16 cellular contexts compared by ENCODE assay signal in the genomic region with DNA sequence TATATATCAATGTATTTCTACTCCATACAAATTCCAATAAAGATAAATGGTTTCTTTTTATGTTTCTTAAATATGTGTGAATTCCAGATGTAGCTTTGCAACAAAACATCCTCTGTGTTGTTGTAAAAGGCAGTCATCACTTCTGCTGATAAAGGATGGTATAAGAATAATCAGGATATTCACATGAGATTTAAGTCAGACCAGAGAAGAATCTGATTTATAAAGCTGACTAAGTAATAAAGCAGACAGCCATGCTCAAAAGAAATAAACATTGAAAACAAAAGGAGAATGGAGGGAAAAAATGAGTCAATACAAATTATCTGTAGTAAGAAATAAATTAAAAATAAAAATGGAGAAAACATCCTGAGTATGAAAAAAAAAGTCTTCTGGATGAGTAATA. TPM values are rescaled to one million over a fixed set of nuclear protein-coding genes. Genes with fewer than 3 reads are reported as not detected.
DNase-seq lines count a peak whose midpoint lies in the region; FAIRE-seq and TF ChIP-seq lines count a peak whose summit lies in the region.
"Had no signal": no experiment of that assay in that cellular context is flagged by ENCODE, and none has a peak within 500 bp of the region (broad histone marks: within the 10 kb centered on the region; RNA-seq: fewer than 3 reads in every experiment).

No MANE protein-coding gene starts in this region.

- DNase-seq in EH (ENCODE audit: low read depth): peak; percentile 40
- peak; percentile 16 for DNase-seq in M059J (ENCODE audit: low read depth)
- peak; percentile 11 for DNase-seq in endothelial cell of umbilical vein (ENCODE audit: low read depth, low spot score)
- DNase-seq in caudate nucleus (lab: John Stamatoyannopoulos, UW): no peak
- DNase-seq in D341Med (ENCODE audit: low spot score): no peak
- DNase-seq in DMS 273 (lab: John Stamatoyannopoulos, UW; ENCODE audit: unreplicated experiment): no peak
- no peak for DNase-seq in NCI-H1694 (lab: John Stamatoyannopoulos, UW)
- DNase-seq: Calu3; CD4-positive, CD25-positive, alpha-beta regulatory T cell; DMS153; DMS79 treated with DMSO at 0.1 percent for 48 hours; GF-D8; HCEC 1CT; HFFc6 had no signal

- no peak overlapping the region for H3K27ac ChIP-seq in endothelial cell of umbilical vein (ENCODE audit: insufficient read depth, low read depth, low read length)
- H3K27ac ChIP-seq in caudate nucleus (ENCODE audit: low read depth, low read length): no peak overlapping the region
- H3K27ac ChIP-seq: BLaER1 treated with 17β-estradiol and CSF1 and Interleukin-3, amounts not matched to agents 10 nM and 100 nM had no signal

- no peaks in the 10 kb centered on the region for H4K20me1 ChIP-seq in endothelial cell of umbilical vein (replicated peaks; ENCODE audit: control insufficient read depth, extremely low read depth, insufficient read depth, low read length)
- H4K20me1 ChIP-seq: BLaER1 treated with 17β-estradiol and CSF1 and Interleukin-3, amounts not matched to agents 10 nM and 100 nM had no signal

- TF ChIP-seq POLR2A in endothelial cell of umbilical vein (IDR thresholded peaks at IDR 0.05; ENCODE audit: low read depth, low read length): no peak

- no peak overlapping the region for H3K4me3 ChIP-seq in endothelial cell of umbilical vein (replicated peaks in 1 of 3; ENCODE audit: insufficient read depth in 1 of 3, low read depth in 1 of 3, low read length in 3 of 3)
- H3K4me3 ChIP-seq: BLaER1 treated with 17β-estradiol and CSF1 and Interleukin-3, amounts not matched to agents 10 nM and 100 nM had no signal

- dilution Hi-C loops in endothelial cell of umbilical vein (cut with MboI; ENCODE audit: extremely low pct_ligation_motif_present, low sequenced_read_pairs): no loop called here

- no peaks in the 10 kb centered on the region for H3K79me2 ChIP-seq in endothelial cell of umbilical vein (ENCODE audit: control insufficient read depth, insufficient read depth, low read length)

- no TSS peak for BruUV-seq in endothelial cell of umbilical vein (replicated peaks; lab: Mats Ljungman, UMichigan)

- H3K9ac ChIP-seq in endothelial cell of umbilical vein (replicated peaks; ENCODE audit: extremely low read depth, insufficient read depth, low read length): no peak overlapping the region
- H3K9ac ChIP-seq: BLaER1 treated with 17β-estradiol and CSF1 and Interleukin-3, amounts not matched to agents 10 nM and 100 nM had no signal

- no peak for TF ChIP-seq CTCF in endothelial cell of umbilical vein (IDR thresholded peaks at IDR 0.05; ENCODE audit: extremely low read depth in 1 of 2, insufficient read depth in 1 of 2, low read depth in 1 of 2, low read length in 2 of 2)

- no peaks in the 10 kb centered on the region for H3K27me3 ChIP-seq in endothelial cell of umbilical vein (ENCODE audit: control insufficient read depth in 2 of 2, insufficient read depth in 2 of 2, low read length in 2 of 2)
- H3K27me3 ChIP-seq: BLaER1 treated with 17β-estradiol and CSF1 and Interleukin-3, amounts not matched to agents 10 nM and 100 nM had no signal

- POLR2A ChIA-PET in endothelial cell of umbilical vein (lab: Charles Lee): no interaction called here

- no peaks in the 10 kb centered on the region for H3K9me3 ChIP-seq in endothelial cell of umbilical vein (replicated peaks; ENCODE audit: control insufficient read depth, insufficient read depth, low read length)
- H3K9me3 ChIP-seq: BLaER1 treated with 17β-estradiol and CSF1 and Interleukin-3, amounts not matched to agents 10 nM and 100 nM had no signal

- H2AFZ ChIP-seq in endothelial cell of umbilical vein (ENCODE audit: low read depth, low read length): no peak overlapping the region

- H3K4me2 ChIP-seq in endothelial cell of umbilical vein (ENCODE audit: insufficient read depth, low read length): no peak overlapping the region
- H3K4me2 ChIP-seq: BLaER1 treated with 17β-estradiol and CSF1 and Interleukin-3, amounts not matched to agents 10 nM and 100 nM had no signal

- CTCF ChIA-PET in endothelial cell of umbilical vein (lab: Charles Lee): no interaction called here

- H3K36me3 ChIP-seq in endothelial cell of umbilical vein (ENCODE audit: control insufficient read depth in 2 of 2, extremely low read depth in 1 of 2, insufficient read depth in 2 of 2, low read length in 2 of 2): no peaks in the 10 kb centered on the region
- H3K36me3 ChIP-seq: BLaER1 treated with 17β-estradiol and CSF1 and Interleukin-3, amounts not matched to agents 10 nM and 100 nM had no signal

- no peak for FAIRE-seq in endothelial cell of umbilical vein (lab: Jason Lieb, UNC)
- FAIRE-seq: GM19239 had no signal

- intact Hi-C loops in endothelial cell of umbilical vein (cut with micrococcal nuclease): no loop called here

- H3K9me1 ChIP-seq in endothelial cell of umbilical vein (replicated peaks; ENCODE audit: control insufficient read depth, extremely low read depth, insufficient read depth, low read length): no peaks in the 10 kb centered on the region

- H3K4me1 ChIP-seq in endothelial cell of umbilical vein (ENCODE audit: control insufficient read depth, extremely low read depth, insufficient read depth, low read length): peaks cover 8% of the 10 kb centered on the region
- H3K4me1 ChIP-seq: BLaER1 treated with 17β-estradiol and CSF1 and Interleukin-3, amounts not matched to agents 10 nM and 100 nM had no signal

TF ChIP-seq in endothelial cell of umbilical vein, 7 proteins besides CTCF, POLR2A, EP300 and RAD21:
- no peak for TF ChIP-seq EZH2 (IDR thresholded peaks at IDR 0.05; ENCODE audit: borderline replicate concordance, low read depth, low read length, severe bottlenecking)
- TF ChIP-seq JUN (IDR thresholded peaks at IDR 0.05; ENCODE audit: borderline replicate concordance, insufficient read depth, insufficient read length, low read depth): no peak
- TF ChIP-seq, protein P1, sequence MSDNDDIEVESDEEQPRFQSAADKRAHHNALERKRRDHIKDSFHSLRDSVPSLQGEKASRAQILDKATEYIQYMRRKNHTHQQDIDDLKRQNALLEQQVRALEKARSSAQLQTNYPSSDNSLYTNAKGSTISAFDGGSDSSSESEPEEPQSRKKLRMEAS (IDR thresholded peaks at IDR 0.05; ENCODE audit: insufficient read depth, insufficient read length): no peak
- TF ChIP-seq GATA2 (IDR thresholded peaks at IDR 0.05; ENCODE audit: insufficient read depth, insufficient read length, low read depth, low read length): no peak
- no peak for TF ChIP-seq POLR2AphosphoS5 (IDR thresholded peaks at IDR 0.05; ENCODE audit: insufficient read depth, low read depth, low read length)
- TF ChIP-seq MYC (IDR thresholded peaks at IDR 0.05; ENCODE audit: low read depth, low read length): no peak
- no peak for TF ChIP-seq FOS (IDR thresholded peaks at IDR 0.05; ENCODE audit: borderline replicate concordance, insufficient read depth, low read length)

RNA-seq across cellular contexts. Expression of gene SLC7A11, which starts 27.0 kb away (rescaled TPM):
- total RNA-seq in M059J (2014; rRNA removed; shearing (Covaris generic)): 7.8 and 9.2 TPM in 2 replicates
- total RNA-seq in endothelial cell of umbilical vein: 79.3 and 82.7 TPM in 2 replicates
- 22.8 and 28.4 TPM in 2 replicates for polyA plus RNA-seq in endothelial cell of umbilical vein
- 19.6 and 23.6 TPM in 2 replicates for polyA plus RNA-seq in endothelial cell of umbilical vein (2011; cell fraction: cytosol; rRNA removed)
- 65.9 and 76.9 TPM in 2 replicates for polyA plus RNA-seq in endothelial cell of umbilical vein (2011; cell fraction: nucleus; rRNA removed)
- polyA plus RNA-seq in endothelial cell of umbilical vein (2012): 39.1 and 58.9 TPM in 2 replicates
- polyA minus RNA-seq in endothelial cell of umbilical vein: 263 and 304 TPM in 2 replicates
- 59.9 TPM for polyA minus RNA-seq in endothelial cell of umbilical vein (2011; cell fraction: cytosol; rRNA and poly(A)+ RNA removed)
- 162 and 225 TPM in 2 replicates for polyA minus RNA-seq in endothelial cell of umbilical vein (2011; cell fraction: nucleus; rRNA and poly(A)+ RNA removed)

Comparison
In these comparisons a context has a peak if more than half of its experiments do, and no peak if none do; other contexts are left out.
1. DNase-seq: peak in EH (single experiment), M059J (single experiment) and endothelial cell of umbilical vein (single experiment); none in caudate nucleus (0 of 61), D341Med (single experiment), DMS 273 (single experiment) and NCI-H1694 (single experiment).